Comparison of ENCODE assay signal across 24 cellular contexts in genomic region chr15:69789648-69790393, GRCh38.
A peak's percentile ranks its signal among the peaks of the same experiment; 100 is the strongest.
DNase-seq lines count a peak whose midpoint lies in the region; ATAC-seq and TF ChIP-seq lines count a peak whose summit lies in the region.
"Had no signal": no experiment of that assay in that cellular context is flagged by ENCODE, and none has a peak within 500 bp of the region (broad histone marks: within the 10 kb centered on the region; RNA-seq: fewer than 3 reads in every experiment).

No MANE protein-coding gene starts in this region.

- DNase-seq in SK-N-SH (peak; percentile 4), ecto neural progenitor cell (ENCODE audit: low spot score) (peak; percentile 36), neural progenitor cell (ENCODE audit: low spot score) (no peak), NCI-H1105 treated with DMSO at 0.1 percent for 48 hours (lab: John Stamatoyannopoulos, UW) (no peak), NCI-H345 treated with DMSO at 0.1 percent for 48 hours (lab: John Stamatoyannopoulos, UW; ENCODE audit: unreplicated experiment) (no peak)
- no peak for DNase-seq in activated naive CD4-positive, alpha-beta T cell (lab: John Stamatoyannopoulos, UW)
- DNase-seq: ACHN; CD4-positive, alpha-beta T cell; COR-L47; DMS 273 treated with DMSO at 0.1 percent for 48 hours; DMS79 treated with DMSO at 0.1 percent for 48 hours; H9; HFFc6; MM.1S; NCI-H1048; NCI-H1436 treated with DMSO at 0.1 percent for 48 hours; NCI-H1930; NCI-H2227 treated with DMSO at 0.1 percent for 48 hours; NCI-H510A treated with DMSO at 0.1 percent for 48 hours; NCI-H748 treated with DMSO at 0.1 percent for 48 hours had no signal

- H3K9me3 ChIP-seq in SK-N-SH (no peaks in the 10 kb centered on the region), neural progenitor cell (ENCODE audit: low read depth) (no peaks in the 10 kb centered on the region), skeletal muscle tissue (ENCODE audit: control insufficient read depth in 3 of 3, low read length in 3 of 3) (peaks cover 0 to 4% (median 0%) of the 10 kb centered on the region in 3 donors)
- H3K9me3 ChIP-seq: BLaER1 had no signal

- CTCF ChIA-PET in SK-N-SH (lab: Yijun Ruan, JAX) = interaction anchor here (0.9 kb wide), 2 partner anchors 38 to 61 kb away, joined by 3 to 4 read pairs; no protein-coding TSS in a partner anchor

- no peaks in the 10 kb centered on the region for H3K27me3 ChIP-seq in SK-N-SH (ENCODE audit: insufficient read depth)
- H3K27me3 ChIP-seq in neural progenitor cell = no peaks in the 10 kb centered on the region
- H3K27me3 ChIP-seq in skeletal muscle tissue (ENCODE audit: control insufficient read depth in 3 of 3, insufficient read depth in 3 of 3, low read length in 3 of 3) = peaks cover 0 to 3% (median 0%) of the 10 kb centered on the region in 3 donors
- H3K27me3 ChIP-seq: BLaER1 had no signal

- H4K20me1 ChIP-seq in SK-N-SH (ENCODE audit: insufficient read depth) (no peaks in the 10 kb centered on the region), neural progenitor cell (ENCODE audit: low read depth) (no peaks in the 10 kb centered on the region)
- H4K20me1 ChIP-seq: BLaER1 had no signal

- H3F3A ChIP-seq in SK-N-SH (replicated peaks; ENCODE audit: insufficient read depth) = no peaks in the 10 kb centered on the region
- H3F3A ChIP-seq in neural progenitor cell (ENCODE audit: low read depth) = no peaks in the 10 kb centered on the region

- no peak for TF ChIP-seq EP300 in SK-N-SH (IDR thresholded peaks at IDR 0.05; ENCODE audit: borderline replicate concordance in 1 of 2, low read depth in 1 of 2, low read length in 1 of 2)

- H3K9me2 ChIP-seq in SK-N-SH = no peaks in the 10 kb centered on the region

- H3K27ac ChIP-seq in SK-N-SH (ENCODE audit: low read depth in 2 of 2, low read length in 1 of 2) = no peak overlapping the region
- no peak overlapping the region for H3K27ac ChIP-seq in neural progenitor cell
- H3K27ac ChIP-seq in skeletal muscle tissue (ENCODE audit: low read depth, low read length) = peak overlapping the region; percentile 83
- H3K27ac ChIP-seq: 22Rv1, BLaER1 had no signal

- H3K4me2 ChIP-seq in SK-N-SH = no peak overlapping the region
- no peak overlapping the region for H3K4me2 ChIP-seq in neural progenitor cell
- H3K4me2 ChIP-seq: BLaER1 had no signal

- no peak for ATAC-seq in SK-N-SH treated with all-trans-retinoic acid at 6 μM for 48 hours

- no peak overlapping the region for H3K4me3 ChIP-seq in SK-N-SH (ENCODE audit: low read depth in 2 of 2, low read length in 1 of 2)
- no peak overlapping the region for H3K4me3 ChIP-seq in neural progenitor cell
- no peak overlapping the region for H3K4me3 ChIP-seq in skeletal muscle tissue (ENCODE audit: low read length in 3 of 3)
- H3K4me3 ChIP-seq: BLaER1 had no signal

- 55% methylated on average over 6 of the region's 9 CpGs for WGBS in SK-N-SH (ENCODE audit: low lambda C conversion rate)

- H3K4me3 Mint-ChIP-seq in neural progenitor cell = peak overlapping the region; percentile 25
- H3K4me3 Mint-ChIP-seq: CD4-positive, alpha-beta T cell; H9; HFFc6 had no signal

- no peak for TF ChIP-seq RAD21 in SK-N-SH (IDR thresholded peaks at IDR 0.05; ENCODE audit: low read length)

- POLR2A ChIA-PET in SK-N-SH (lab: Yijun Ruan, JAX) = no interaction called here

- H3K9me3 Mint-ChIP-seq in neural progenitor cell = peaks cover 3% of the 10 kb centered on the region
- H3K9me3 Mint-ChIP-seq: CD4-positive, alpha-beta T cell; HFFc6 had no signal

- H3K36me3 ChIP-seq in SK-N-SH (replicated peaks in 1 of 2; ENCODE audit: control insufficient read depth in 1 of 2, insufficient read depth in 2 of 2, low read length in 1 of 2) = no peaks in the 10 kb centered on the region
- no peaks in the 10 kb centered on the region for H3K36me3 ChIP-seq in neural progenitor cell
- H3K36me3 ChIP-seq in skeletal muscle tissue (ENCODE audit: control insufficient read depth in 3 of 3, insufficient read depth in 3 of 3, low read length in 3 of 3) = no peaks in the 10 kb centered on the region
- H3K36me3 ChIP-seq: BLaER1 had no signal

- no peak overlapping the region for H3K27ac Mint-ChIP-seq in neural progenitor cell
- H3K27ac Mint-ChIP-seq: CD4-positive, alpha-beta T cell; HFFc6 had no signal

- no peak for TF ChIP-seq CTCF in SK-N-SH (IDR thresholded peaks at IDR 0.05)
- no peak for TF ChIP-seq CTCF in neural progenitor cell (IDR thresholded peaks at IDR 0.05)

- H3K79me2 ChIP-seq in SK-N-SH (ENCODE audit: insufficient read depth) (no peaks in the 10 kb centered on the region), neural progenitor cell (ENCODE audit: low read depth) (no peaks in the 10 kb centered on the region)

- no peaks in the 10 kb centered on the region for H3K36me3 Mint-ChIP-seq in neural progenitor cell

- peaks cover 8% of the 10 kb centered on the region for H3K4me1 Mint-ChIP-seq in neural progenitor cell

- H3K4me1 ChIP-seq in SK-N-SH (ENCODE audit: control insufficient read depth in 1 of 2, insufficient read depth in 2 of 2, low read depth in 1 of 2, low read length in 1 of 2) (peaks cover 0 to 3% of the 10 kb centered on the region in 2 experiments; a peak in 1 of 4 replicates), neural progenitor cell (peaks cover under 1% of the 10 kb centered on the region), skeletal muscle tissue (ENCODE audit: control insufficient read depth in 3 of 3, insufficient read depth in 3 of 3, low read length in 3 of 3) (peaks cover 21 to 43% (median 31%) of the 10 kb centered on the region in 3 donors)
- H3K4me1 ChIP-seq: BLaER1 had no signal

- H3K9ac ChIP-seq in SK-N-SH = no peak overlapping the region
- H3K9ac ChIP-seq in neural progenitor cell = no peak overlapping the region
- no peak overlapping the region for H3K9ac ChIP-seq in skeletal muscle tissue (ENCODE audit: low read depth in 1 of 3, low read length in 3 of 3)
- H3K9ac ChIP-seq: BLaER1 had no signal

- H2AFZ ChIP-seq in SK-N-SH (ENCODE audit: low read depth) (no peak overlapping the region), neural progenitor cell (replicated peaks) (no peak overlapping the region)

- H3K27me3 Mint-ChIP-seq in neural progenitor cell (ENCODE audit: insufficient read depth, low read depth) = peaks cover 19% of the 10 kb centered on the region

TF ChIP-seq in SK-N-SH, 30 proteins besides CTCF, POLR2A, EP300 and RAD21:
- TF ChIP-seq GATA2 (CRISPR knock-in tag; IDR thresholded peaks at IDR 0.05) (no peak), FOSL2 (IDR thresholded peaks at IDR 0.05; ENCODE audit: borderline replicate concordance, low read depth) (no peak)
TF ChIP-seq in SK-N-SH: peak in this region for 0.

TF ChIP-seq in SK-N-SH treated with all-trans-retinoic acid at 6 μM for 48 hours, 23 proteins besides CTCF, POLR2A, EP300 and RAD21:
- TF ChIP-seq TSHZ2 (CRISPR knock-in tag; IDR thresholded peaks at IDR 0.05) (no peak), ZNF70 (CRISPR knock-in tag; IDR thresholded peaks at IDR 0.05) (no peak), ESRRG (CRISPR knock-in tag; IDR thresholded peaks at IDR 0.05) (no peak), ISL1 (CRISPR knock-in tag; IDR thresholded peaks at IDR 0.05) (no peak), OSR1 (CRISPR knock-in tag; IDR thresholded peaks at IDR 0.05) (no peak), SNAI2 (CRISPR knock-in tag; IDR thresholded peaks at IDR 0.05) (no peak), TCF4 (CRISPR knock-in tag; IDR thresholded peaks at IDR 0.05; ENCODE audit: borderline replicate concordance) (no peak), RARB (CRISPR knock-in tag; IDR thresholded peaks at IDR 0.05) (no peak), ZC3H10 (CRISPR knock-in tag; IDR thresholded peaks at IDR 0.05) (no peak), TOX (CRISPR knock-in tag; IDR thresholded peaks at IDR 0.05; ENCODE audit: borderline replicate concordance) (no peak), CSDC2 (CRISPR knock-in tag; IDR thresholded peaks at IDR 0.05) (no peak), ARNTL (CRISPR knock-in tag; IDR thresholded peaks at IDR 0.05; ENCODE audit: borderline replicate concordance, low read depth) (no peak), ZNF8 (CRISPR knock-in tag; IDR thresholded peaks at IDR 0.05) (no peak), BACH2 (CRISPR knock-in tag; IDR thresholded peaks at IDR 0.05; ENCODE audit: borderline replicate concordance) (no peak)
TF ChIP-seq in SK-N-SH treated with all-trans-retinoic acid at 6 μM for 48 hours: peak in this region for 0.

Comparison
In these comparisons a context has a peak if more than half of its experiments do, and no peak if none do; other contexts are left out.
1. DNase-seq: peak in SK-N-SH (single experiment) and ecto neural progenitor cell (single experiment); none in neural progenitor cell (single experiment), NCI-H1105 treated with DMSO at 0.1 percent for 48 hours (single experiment), NCI-H345 treated with DMSO at 0.1 percent for 48 hours (single experiment) and activated naive CD4-positive, alpha-beta T cell (0 of 4).